In the genomic region with DNA sequence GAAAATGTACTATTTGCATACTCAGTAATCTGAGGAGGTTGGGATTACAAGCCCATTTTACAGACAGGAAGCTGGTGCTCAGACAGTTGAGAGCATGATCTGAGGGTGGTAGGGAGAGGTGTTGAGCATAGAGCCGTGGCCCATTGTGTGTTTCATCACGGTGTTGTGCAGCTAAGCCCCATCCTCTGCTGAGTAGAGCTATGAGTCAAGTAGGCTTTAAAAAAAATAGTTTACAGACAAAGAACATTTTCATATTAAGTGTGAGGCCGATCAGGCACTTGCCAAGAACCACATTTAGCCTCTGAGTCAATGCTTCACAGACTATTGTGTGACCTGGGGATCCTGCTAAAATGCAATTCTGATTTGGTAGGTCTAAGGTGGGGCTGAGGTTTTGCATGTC, we compare ENCODE assay signal across 10 cellular contexts. TPM values are rescaled to one million over a fixed set of nuclear protein-coding genes. Genes with fewer than 3 reads are reported as not detected.
A peak's percentile ranks its signal among the peaks of the same experiment; 100 is the strongest.
DNase-seq lines count a peak whose midpoint lies in the region; ATAC-seq and TF ChIP-seq lines count a peak whose summit lies in the region.
"Had no signal": no experiment of that assay in that cellular context is flagged by ENCODE, and none has a peak within 500 bp of the region (broad histone marks: within the 10 kb centered on the region; RNA-seq: fewer than 3 reads in every experiment).

No MANE protein-coding gene starts in this region.

- H3K4me1 Mint-ChIP-seq in activated T-cell treated with anti-CD3 and anti-CD28 coated beads, Interleukin-2, amount 50 U/mL, for 4 hours (ENCODE audit: low read depth) = peaks cover 29% of the 10 kb centered on the region

- no peak overlapping the region for H3K4me3 Mint-ChIP-seq in activated T-cell treated with anti-CD3 and anti-CD28 coated beads, Interleukin-2, amount 50 U/mL, for 4 hours

- DNase-seq in activated T-cell treated with anti-CD3 and anti-CD28 coated beads, Interleukin-2, amount 50 U/mL, for 4 hours = no peak
- DNase-seq in activated T-cell treated with anti-CD3 and anti-CD28 coated beads for 4 hours (no peak), OCI-LY7 (ENCODE audit: low spot score) (peak; percentile 16), fibroblast of mammary gland (ENCODE audit: low read depth) (peak; percentile 80), skeletal muscle cell (ENCODE audit: low read depth) (peak; percentile 49), ureter (ENCODE audit: low spot score) (no peak), putamen (ENCODE audit: low spot score) (no peak), activated gamma-delta T cell (lab: John Stamatoyannopoulos, UW) (no peak)
- DNase-seq: adrenal gland, NCI-H1930 had no signal

- H3K9me2 ChIP-seq in OCI-LY7 (ENCODE audit: insufficient read depth, low read length) = no peaks in the 10 kb centered on the region

- H3K36me3 ChIP-seq in OCI-LY7 (ENCODE audit: insufficient read depth, low read length) = peaks cover 79% of the 10 kb centered on the region

- no peaks in the 10 kb centered on the region for H3K79me2 ChIP-seq in OCI-LY7 (ENCODE audit: insufficient read depth, low read depth, low read length)

- H2AFZ ChIP-seq in OCI-LY7 (ENCODE audit: low read length) = no peak overlapping the region

- no peaks in the 10 kb centered on the region; the same call in 1 of the 2 replicates for H4K20me1 ChIP-seq in OCI-LY7 (ENCODE audit: insufficient read depth, low read length)

- intact Hi-C loops in OCI-LY7 (cut with micrococcal nuclease; ENCODE audit: unreplicated experiment) = no loop called here

- CTCF ChIA-PET in OCI-LY7 (lab: Charles Lee; ENCODE audit: unreplicated experiment) = interaction anchor here (0.5 kb wide), 1 partner anchor 919 kb away, joined by 3 read pairs; no protein-coding TSS in a partner anchor

- peaks cover 10% of the 10 kb centered on the region for H3K4me1 ChIP-seq in OCI-LY7 (ENCODE audit: insufficient read depth, low read length, poor library complexity, severe bottlenecking)

- H3K27ac ChIP-seq in OCI-LY7 (ENCODE audit: low read depth, low read length, poor library complexity, severe bottlenecking) = no peak overlapping the region
- H3K27ac ChIP-seq: adrenal gland had no signal

- BruUV-seq in OCI-LY7 (replicated peaks; lab: Mats Ljungman, UMichigan) = no TSS peak

- H3K4me3 ChIP-seq in OCI-LY7 (ENCODE audit: low read depth, low read length, poor library complexity, severe bottlenecking) (no peak overlapping the region), fibroblast of mammary gland (ENCODE audit: control insufficient read depth, low read depth, low read length) (no peak overlapping the region), skeletal muscle cell (ENCODE audit: low read depth, low read length) (no peak overlapping the region)
- H3K4me3 ChIP-seq: adrenal gland had no signal

- no peaks in the 10 kb centered on the region for H3K9me3 ChIP-seq in OCI-LY7 (ENCODE audit: low read length)
- H3K9me3 ChIP-seq: adrenal gland had no signal

- peaks cover 38% of the 10 kb centered on the region for H3K36me3 Mint-ChIP-seq in activated T-cell treated with anti-CD3 and anti-CD28 coated beads, Interleukin-2, amount 50 U/mL, for 4 hours (ENCODE audit: insufficient read depth)

- peak overlapping the region; percentile 9; the same call in 1 of the 2 replicates for H3K4me2 ChIP-seq in OCI-LY7 (ENCODE audit: low read length)

- ATAC-seq in activated T-cell treated with anti-CD3 and anti-CD28 coated beads, Interleukin-2, amount 50 U/mL, for 4 hours = peak; percentile 62 to 66

- POLR2A ChIA-PET in OCI-LY7 (lab: Charles Lee) = interaction anchor here (2.0 to 2.1 kb wide), 2 partner anchors 9 to 20 kb away, joined by 5 to 6 read pairs; no protein-coding TSS in a partner anchor

- no peak for TF ChIP-seq CTCF in OCI-LY7 (conservative IDR thresholded peaks at IDR 0.05; ENCODE audit: low read length)
- TF ChIP-seq CTCF in fibroblast of mammary gland (conservative IDR thresholded peaks at IDR 0.05; ENCODE audit: control insufficient read depth, insufficient read depth, low read depth, low read length) = no peak

- no peaks in the 10 kb centered on the region for H3K9me3 Mint-ChIP-seq in activated T-cell treated with anti-CD3 and anti-CD28 coated beads, Interleukin-2, amount 50 U/mL, for 4 hours

- no peaks in the 10 kb centered on the region for H3K27me3 Mint-ChIP-seq in activated T-cell treated with anti-CD3 and anti-CD28 coated beads, Interleukin-2, amount 50 U/mL, for 4 hours (ENCODE audit: low read depth)

RNA-seq across cellular contexts. Expression of a gene that starts 22.0 kb away (rescaled TPM):
- 10 to 100 TPM; 63.7 to 65.2 (median 64.3) TPM for total RNA-seq in activated T-cell treated with anti-CD3 and anti-CD28 coated beads, Interleukin-2, amount 50 U/mL, for 4 hours
- total RNA-seq in OCI-LY7 (2014; rRNA removed; shearing (Covaris generic)) = 45.6 and 60.0 TPM in 2 replicates
- 59.8 and 67.1 TPM in 2 replicates for total RNA-seq in OCI-LY7 (2022)
- total RNA-seq in ureter = 90.5 TPM

RNA-seq across cellular contexts. Expression of a gene that starts 22.4 kb away (rescaled TPM):
- 1 to 10 TPM; 7.2 to 8.9 (median 8.6) TPM for total RNA-seq in activated T-cell treated with anti-CD3 and anti-CD28 coated beads, Interleukin-2, amount 50 U/mL, for 4 hours
- total RNA-seq in OCI-LY7 (2014; rRNA removed; shearing (Covaris generic)) = 2.5 and 3.1 TPM in 2 replicates
- total RNA-seq in OCI-LY7 (2022) (10.2 and 12.3 TPM in 2 replicates), ureter (31.9 TPM)

Comparison
In these comparisons a context has a peak if more than half of its experiments do, and no peak if none do; other contexts are left out.
1. DNase-seq: peak in OCI-LY7 (single experiment), fibroblast of mammary gland (single experiment) and skeletal muscle cell (single experiment); none in activated T-cell treated with anti-CD3 and anti-CD28 coated beads, Interleukin-2, amount 50 U/mL, for 4 hours (single experiment), activated T-cell treated with anti-CD3 and anti-CD28 coated beads for 4 hours (single experiment), ureter (single experiment), putamen (single experiment) and activated gamma-delta T cell (single experiment).